1 cellular context compared by ENCODE assay signal in genomic region chr9:120921751-120922181, GRCh38.
TF ChIP-seq lines count a peak whose summit lies in the region.

No MANE protein-coding gene starts in this region.

TF ChIP-seq in SK-N-SH, 30 proteins besides CTCF, POLR2A, EP300 and RAD21 (continued from another document):
- TF ChIP-seq, protein P1, sequence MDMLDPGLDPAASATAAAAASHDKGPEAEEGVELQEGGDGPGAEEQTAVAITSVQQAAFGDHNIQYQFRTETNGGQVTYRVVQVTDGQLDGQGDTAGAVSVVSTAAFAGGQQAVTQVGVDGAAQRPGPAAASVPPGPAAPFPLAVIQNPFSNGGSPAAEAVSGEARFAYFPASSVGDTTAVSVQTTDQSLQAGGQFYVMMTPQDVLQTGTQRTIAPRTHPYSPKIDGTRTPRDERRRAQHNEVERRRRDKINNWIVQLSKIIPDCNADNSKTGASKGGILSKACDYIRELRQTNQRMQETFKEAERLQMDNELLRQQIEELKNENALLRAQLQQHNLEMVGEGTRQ (IDR thresholded peaks at IDR 0.05; ENCODE audit: borderline replicate concordance, low read depth, low read length), result no peak
- TF ChIP-seq RCOR1 (IDR thresholded peaks at IDR 0.05; ENCODE audit: low read length) (peak; percentile 47; the same call in 1 of the 2 replicates), RFX5 (IDR thresholded peaks at IDR 0.05; ENCODE audit: low read length) (no peak), IRF3 (IDR thresholded peaks at IDR 0.05; ENCODE audit: low read depth, low read length) (no peak), EZH2phosphoT487 (IDR thresholded peaks at IDR 0.05; ENCODE audit: borderline replicate concordance, low read depth) (no peak), MXI1 (IDR thresholded peaks at IDR 0.05; ENCODE audit: low read depth, low read length) (0 out of 2 replicates have a peak, but pooled peaks have one; percentile 14)
- TF ChIP-seq, protein P2, sequence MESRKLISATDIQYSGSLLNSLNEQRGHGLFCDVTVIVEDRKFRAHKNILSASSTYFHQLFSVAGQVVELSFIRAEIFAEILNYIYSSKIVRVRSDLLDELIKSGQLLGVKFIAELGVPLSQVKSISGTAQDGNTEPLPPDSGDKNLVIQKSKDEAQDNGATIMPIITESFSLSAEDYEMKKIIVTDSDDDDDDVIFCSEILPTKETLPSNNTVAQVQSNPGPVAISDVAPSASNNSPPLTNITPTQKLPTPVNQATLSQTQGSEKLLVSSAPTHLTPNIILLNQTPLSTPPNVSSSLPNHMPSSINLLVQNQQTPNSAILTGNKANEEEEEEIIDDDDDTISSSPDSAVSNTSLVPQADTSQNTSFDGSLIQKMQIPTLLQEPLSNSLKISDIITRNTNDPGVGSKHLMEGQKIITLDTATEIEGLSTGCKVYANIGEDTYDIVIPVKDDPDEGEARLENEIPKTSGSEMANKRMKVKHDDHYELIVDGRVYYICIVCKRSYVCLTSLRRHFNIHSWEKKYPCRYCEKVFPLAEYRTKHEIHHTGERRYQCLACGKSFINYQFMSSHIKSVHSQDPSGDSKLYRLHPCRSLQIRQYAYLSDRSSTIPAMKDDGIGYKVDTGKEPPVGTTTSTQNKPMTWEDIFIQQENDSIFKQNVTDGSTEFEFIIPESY (IDR thresholded peaks at IDR 0.05; ENCODE audit: borderline replicate concordance, low read depth), result no peak
